In genomic region chr6:44921787-44922186, GRCh38 we compare ENCODE assay signal across 10 cellular contexts.
DNase-seq lines count a peak whose midpoint lies in the region; ATAC-seq, FAIRE-seq and TF ChIP-seq lines count a peak whose summit lies in the region.
"Had no signal": no experiment of that assay in that cellular context is flagged by ENCODE, and none has a peak within 500 bp of the region (broad histone marks: within the 10 kb centered on the region; RNA-seq: fewer than 3 reads in every experiment).

No MANE protein-coding gene starts in this region.

- in situ Hi-C loops in HepG2 (cut with HindIII; ENCODE audit: extremely low pct_ligation_motif_present, low pct_unique_long_range_greater_than_20kb): no loop called here

- H3K4me2 ChIP-seq in Loucy (ENCODE audit: low read depth, low read length, poor library complexity, severe bottlenecking) (no peak overlapping the region), HepG2 (ENCODE audit: low read depth, low read length) (peak overlapping the region; percentile 68)

- CTCF ChIA-PET in activated CD8-positive, alpha-beta T cell treated with anti-CD3 and anti-CD28 coated beads, Interleukin-2, amount 10 ng/mL, durations not matched to agents 7 days and 5 days (lab: Charles Lee): no interaction called here
- CTCF ChIA-PET in HepG2 (lab: Yijun Ruan, JAX; ENCODE audit: low intra/inter-chr PET ratio, low total read pairs): no interaction called here

- H3K9me3 Mint-ChIP-seq in activated CD8-positive, alpha-beta T cell treated with anti-CD3 and anti-CD28 coated beads, Interleukin-2, amount 10 ng/mL, durations not matched to agents 7 days and 5 days (ENCODE audit: insufficient read depth): no peaks in the 10 kb centered on the region
- H3K9me3 Mint-ChIP-seq: activated T-cell treated with anti-CD3 and anti-CD28 coated beads, Interleukin-2, amount 50 U/mL, for 24 hours had no signal

- TF ChIP-seq POLR2A in GM12892 (IDR thresholded peaks at IDR 0.05; ENCODE audit: low read depth, low read length): no peak
- no peak for TF ChIP-seq POLR2A in HepG2 (IDR thresholded peaks at IDR 0.05; ENCODE audit: insufficient read depth in 1 of 2, low read depth in 2 of 2, low read length in 2 of 2)

- no peak overlapping the region for H2AFZ ChIP-seq in Loucy (ENCODE audit: low read length)
- H2AFZ ChIP-seq in HepG2 (ENCODE audit: low read length): no peak overlapping the region

- peak overlapping the region; percentile 26 for H3K27ac Mint-ChIP-seq in activated CD8-positive, alpha-beta T cell treated with anti-CD3 and anti-CD28 coated beads, Interleukin-2, amount 10 ng/mL, durations not matched to agents 7 days and 5 days
- H3K27ac Mint-ChIP-seq: activated T-cell treated with anti-CD3 and anti-CD28 coated beads, Interleukin-2, amount 50 U/mL, for 24 hours had no signal

- H3K27me3 ChIP-seq in Loucy (ENCODE audit: insufficient read depth, low read length, poor library complexity, severe bottlenecking): no peaks in the 10 kb centered on the region
- H3K27me3 ChIP-seq in HepG2 (ENCODE audit: control insufficient read depth in 1 of 2, insufficient read depth in 2 of 2, low read length in 2 of 2): no peaks in the 10 kb centered on the region

- H3K4me1 ChIP-seq in Loucy (ENCODE audit: insufficient read depth, low read length, poor library complexity, severe bottlenecking) (peaks cover 39% of the 10 kb centered on the region), HepG2 (ENCODE audit: insufficient read depth, low read length) (peaks cover 25% of the 10 kb centered on the region)

- H3K27ac ChIP-seq in HepG2 (ENCODE audit: extremely low read length, insufficient read depth, low read length): peak overlapping the region; percentile 70
- H3K27ac ChIP-seq: thoracic aorta had no signal

- peaks cover 9% of the 10 kb centered on the region for H3K36me3 Mint-ChIP-seq in activated CD8-positive, alpha-beta T cell treated with anti-CD3 and anti-CD28 coated beads, Interleukin-2, amount 10 ng/mL, durations not matched to agents 7 days and 5 days (ENCODE audit: low read depth)

- no peaks in the 10 kb centered on the region for H3F3A ChIP-seq in Loucy (ENCODE audit: low read depth)

- TF ChIP-seq EP300 in HepG2 (IDR thresholded peaks at IDR 0.05; ENCODE audit: low read depth in 2 of 2, low read length in 2 of 2): 0 out of 4 replicates have a peak, but pooled peaks of 1 of the 2 experiments have one; percentile 11
- no peak for TF ChIP-seq EP300 in HepG2 (CRISPR knock-in tag; IDR thresholded peaks at IDR 0.05; ENCODE audit: borderline replicate concordance)

- whole genome bisulfite sequencing in HepG2 (ENCODE audit: low lambda C conversion rate): 37% methylated on average over 3 of the region's 3 CpGs

- no TSS peak for BruUV-seq in HepG2 (replicated peaks; lab: Mats Ljungman, UMichigan)

- H3K4me1 Mint-ChIP-seq in activated CD8-positive, alpha-beta T cell treated with anti-CD3 and anti-CD28 coated beads, Interleukin-2, amount 10 ng/mL, durations not matched to agents 7 days and 5 days (ENCODE audit: low read depth): peaks cover 46% of the 10 kb centered on the region

- ATAC-seq in activated CD8-positive, alpha-beta T cell treated with anti-CD3 and anti-CD28 coated beads, Interleukin-2, amount 10 ng/mL, durations not matched to agents 7 days and 5 days: no peak
- ATAC-seq in HepG2 (peak; percentile 90), GM19328 (IDR thresholded peaks at IDR 0.05; ENCODE audit: unreplicated experiment) (no peak), GM21737 (IDR thresholded peaks at IDR 0.05; ENCODE audit: unreplicated experiment) (no peak), esophagus mucosa (no peak)

- FAIRE-seq in GM12892 (lab: Jason Lieb, UNC) (peak; percentile 33), HepG2 (lab: Jason Lieb, UNC) (peak; percentile 56)

- H3K36me3 ChIP-seq in Loucy (ENCODE audit: insufficient read depth, low read length) (no peaks in the 10 kb centered on the region), HepG2 (replicated peaks in 1 of 2; ENCODE audit: control insufficient read depth in 1 of 2, insufficient read depth in 2 of 2, low read length in 2 of 2) (no peaks in the 10 kb centered on the region)
- H3K36me3 ChIP-seq: thoracic aorta had no signal

- H3K27me3 Mint-ChIP-seq in activated CD8-positive, alpha-beta T cell treated with anti-CD3 and anti-CD28 coated beads, Interleukin-2, amount 10 ng/mL, durations not matched to agents 7 days and 5 days (ENCODE audit: low read depth): no peaks in the 10 kb centered on the region
- H3K27me3 Mint-ChIP-seq: activated T-cell treated with anti-CD3 and anti-CD28 coated beads, Interleukin-2, amount 50 U/mL, for 24 hours had no signal

- H3K79me2 ChIP-seq in Loucy (ENCODE audit: insufficient read depth, low read length): no peaks in the 10 kb centered on the region
- no peaks in the 10 kb centered on the region for H3K79me2 ChIP-seq in HepG2 (ENCODE audit: insufficient read depth, low read length)

- H3K9me3 ChIP-seq in Loucy (ENCODE audit: insufficient read depth, low read depth, low read length) (no peaks in the 10 kb centered on the region), HepG2 (ENCODE audit: low read length) (no peaks in the 10 kb centered on the region)
- H3K9me3 ChIP-seq: thoracic aorta had no signal

- no peaks in the 10 kb centered on the region for H3K9me2 ChIP-seq in Loucy (replicated peaks; ENCODE audit: low read depth, low read length)

- TF ChIP-seq RAD21 in HepG2 (CRISPR knock-in tag; IDR thresholded peaks at IDR 0.05): peak; percentile 24; the same call in 1 of the 2 replicates

- intact Hi-C loops in HepG2 (cut with micrococcal nuclease; ENCODE audit: unreplicated experiment): no loop called here

- H3K4me3 ChIP-seq in Loucy (ENCODE audit: low read length, poor library complexity, severe bottlenecking) (no peak overlapping the region), HepG2 (replicated peaks in 1 of 3; ENCODE audit: insufficient read depth in 1 of 3, low read depth in 2 of 3, low read length in 3 of 3) (peak overlapping the region in 2 of 3 experiments; percentile 13 to 49; a peak in 2 of 6 replicates)
- H3K4me3 ChIP-seq: thoracic aorta had no signal

- H3K9ac ChIP-seq in Loucy (ENCODE audit: low read depth, low read length, poor library complexity, severe bottlenecking): peak overlapping the region; percentile 27
- peak overlapping the region; percentile 17; the same call in 1 of the 2 replicates for H3K9ac ChIP-seq in HepG2 (ENCODE audit: insufficient read depth, low read depth, low read length)

- DNase-seq in GM12892 (ENCODE audit: insufficient read length): no peak
- no peak for DNase-seq in activated CD8-positive, alpha-beta T cell treated with anti-CD3 and anti-CD28 coated beads, Interleukin-2, amount 10 ng/mL, durations not matched to agents 7 days and 5 days
- peak; percentile 63 for DNase-seq in HepG2 (ENCODE audit: low spot score)
- DNase-seq: activated T-cell treated with anti-CD3 and anti-CD28 coated beads, Interleukin-2, amount 50 U/mL, for 24 hours; GOT3 had no signal

- TF ChIP-seq CTCF in Loucy (conservative IDR thresholded peaks at IDR 0.05; ENCODE audit: low read length) (peak; percentile 39), HepG2 (CRISPR knock-in tag; IDR thresholded peaks at IDR 0.05) (peak; percentile 47)

- POLR2A ChIA-PET in activated CD8-positive, alpha-beta T cell treated with anti-CD3 and anti-CD28 coated beads, Interleukin-2, amount 10 ng/mL, durations not matched to agents 7 days and 5 days (lab: Charles Lee): no interaction called here
- POLR2A ChIA-PET in HepG2 (lab: Yijun Ruan, JAX): interaction anchor here (0.9 to 1.5 kb wide), 2 partner anchors 12 to 29 kb away, joined by 3 read pairs; no protein-coding TSS in a partner anchor

- H4K20me1 ChIP-seq in Loucy (ENCODE audit: insufficient read depth, low read length, poor library complexity, severe bottlenecking) (no peaks in the 10 kb centered on the region), HepG2 (ENCODE audit: insufficient read depth, low read length) (no peaks in the 10 kb centered on the region)

- peak overlapping the region; percentile 36 for H3K4me3 Mint-ChIP-seq in activated CD8-positive, alpha-beta T cell treated with anti-CD3 and anti-CD28 coated beads, Interleukin-2, amount 10 ng/mL, durations not matched to agents 7 days and 5 days
- H3K4me3 Mint-ChIP-seq: activated T-cell treated with anti-CD3 and anti-CD28 coated beads, Interleukin-2, amount 50 U/mL, for 24 hours had no signal

TF ChIP-seq in HepG2, 621 proteins besides CTCF, POLR2A, EP300 and RAD21 (continues in another document):
- TF ChIP-seq MIXL1 (CRISPR knock-in tag; IDR thresholded peaks at IDR 0.05) (peak; percentile 77; the same call in 1 of the 2 replicates), ZNF138 (CRISPR knock-in tag; IDR thresholded peaks at IDR 0.05; ENCODE audit: low read depth) (no peak), ARHGAP35 (CRISPR knock-in tag; IDR thresholded peaks at IDR 0.05; ENCODE audit: borderline replicate concordance) (no peak), MEIS2 (CRISPR knock-in tag; IDR thresholded peaks at IDR 0.05) (peak; percentile 59; the same call in 1 of the 2 replicates), SMYD3 (CRISPR knock-in tag; IDR thresholded peaks at IDR 0.05) (0 out of 2 replicates have a peak, but pooled peaks have one; percentile 22), ZNF597 (CRISPR knock-in tag; IDR thresholded peaks at IDR 0.05) (no peak), GLI4 (CRISPR knock-in tag; IDR thresholded peaks at IDR 0.05; ENCODE audit: borderline replicate concordance) (no peak)
